Comparison of ENCODE assay signal across 10 cellular contexts in genomic region chr4:107757860-107758476, GRCh38. TPM values are rescaled to one million over a fixed set of nuclear protein-coding genes. Genes with fewer than 3 reads are reported as not detected.
DNase-seq lines count a peak whose midpoint lies in the region; ATAC-seq and TF ChIP-seq lines count a peak whose summit lies in the region.
"Had no signal": no experiment of that assay in that cellular context is flagged by ENCODE, and none has a peak within 500 bp of the region (broad histone marks: within the 10 kb centered on the region; RNA-seq: fewer than 3 reads in every experiment).

No MANE protein-coding gene starts in this region.

- intact Hi-C loops in uterus (cut with DNase I; ENCODE audit: low total_unique reads): loop anchor here (5.0 kb wide), 1 partner anchor 154 kb away; no protein-coding TSS in a partner anchor

- no peak for ATAC-seq in GM19324 (IDR thresholded peaks at IDR 0.05; ENCODE audit: low FRiP score, unreplicated experiment)
- ATAC-seq: naive thymus-derived CD8-positive, alpha-beta T cell had no signal

- H3K27ac ChIP-seq in SU-DHL-6 (ENCODE audit: low read depth, low read length): no peak overlapping the region
- H3K27ac ChIP-seq in hepatocyte: no peak overlapping the region
- no peak overlapping the region for H3K27ac ChIP-seq in uterus
- H3K27ac ChIP-seq: SK-N-MC had no signal

- H4K20me1 ChIP-seq in SU-DHL-6 (ENCODE audit: low read depth, low read length) (no peaks in the 10 kb centered on the region), hepatocyte (ENCODE audit: insufficient read depth, poor library complexity, severe bottlenecking) (no peaks in the 10 kb centered on the region)

- H3K79me2 ChIP-seq in SU-DHL-6 (ENCODE audit: insufficient read depth, low read length) (no peaks in the 10 kb centered on the region), hepatocyte (no peaks in the 10 kb centered on the region)

- TF ChIP-seq CTCF in SU-DHL-6 (IDR thresholded peaks at IDR 0.05; ENCODE audit: insufficient read depth, low read length, poor library complexity, severe bottlenecking): peak; percentile 25
- TF ChIP-seq CTCF in hepatocyte (IDR thresholded peaks at IDR 0.05; ENCODE audit: poor library complexity): peak; percentile 67
- peak; percentile 47 to 63 (median 57) for TF ChIP-seq CTCF in uterus (IDR thresholded peaks at IDR 0.05)

- no peaks in the 10 kb centered on the region for H3F3A ChIP-seq in SU-DHL-6 (ENCODE audit: insufficient read depth)

- no peak for TF ChIP-seq POLR2A in uterus (IDR thresholded peaks at IDR 0.05)

- H3K4me1 ChIP-seq in hepatocyte (ENCODE audit: insufficient read depth) (no peaks in the 10 kb centered on the region), uterus (no peaks in the 10 kb centered on the region)

- DNase-seq in G401 (ENCODE audit: low spot score): peak; percentile 55
- DNase-seq in HS-5 (ENCODE audit: low read depth): peak; percentile 25
- peak; percentile 43 for DNase-seq in hepatocyte (ENCODE audit: low spot score)
- no peak for DNase-seq in uterus
- DNase-seq in ureter (ENCODE audit: low spot score): no peak
- no peak for DNase-seq in activated naive CD4-positive, alpha-beta T cell treated with Interleukin-2 at 50 U/mL for 16 hours

- H3K27me3 ChIP-seq in SU-DHL-6 (ENCODE audit: low read length): no peaks in the 10 kb centered on the region
- no peaks in the 10 kb centered on the region for H3K27me3 ChIP-seq in hepatocyte
- no peaks in the 10 kb centered on the region for H3K27me3 ChIP-seq in uterus

- no peaks in the 10 kb centered on the region for H3K36me3 ChIP-seq in SU-DHL-6 (ENCODE audit: low read length)
- no peaks in the 10 kb centered on the region for H3K36me3 ChIP-seq in hepatocyte (replicated peaks; ENCODE audit: insufficient read depth, low read depth)
- H3K36me3 ChIP-seq in uterus: no peaks in the 10 kb centered on the region

- H3K9me3 ChIP-seq in SU-DHL-6 (ENCODE audit: insufficient read depth, low read length) (no peaks in the 10 kb centered on the region), hepatocyte (ENCODE audit: low read depth) (no peaks in the 10 kb centered on the region), uterus (no peaks in the 10 kb centered on the region)

- WGBS in hepatocyte (ENCODE audit: low lambda C conversion rate, missing lambda C conversion rate): 52% methylated on average over 2 of the region's 2 CpGs

- no peak overlapping the region for H3K9ac ChIP-seq in SU-DHL-6 (ENCODE audit: low read length)

- no peak overlapping the region for H2AFZ ChIP-seq in SU-DHL-6 (ENCODE audit: low read depth, low read length, severe bottlenecking)
- no peak overlapping the region for H2AFZ ChIP-seq in hepatocyte

- no peak overlapping the region for H3K4me3 ChIP-seq in SU-DHL-6 (ENCODE audit: insufficient read depth, low read length, poor library complexity, severe bottlenecking)
- H3K4me3 ChIP-seq in hepatocyte: no peak overlapping the region
- no peak overlapping the region for H3K4me3 ChIP-seq in uterus
- H3K4me3 ChIP-seq: SK-N-MC had no signal

- in situ Hi-C loops in G401 (cut with HindIII; ENCODE audit: low sequenced_read_pairs): no loop called here

- H3K4me2 ChIP-seq in SU-DHL-6 (ENCODE audit: low read depth, low read length, poor library complexity, severe bottlenecking): no peak overlapping the region
- no peak overlapping the region for H3K4me2 ChIP-seq in hepatocyte

- H3K9me2 ChIP-seq in SU-DHL-6 (replicated peaks; ENCODE audit: insufficient read depth, low read length): no peaks in the 10 kb centered on the region
- no peaks in the 10 kb centered on the region for H3K9me2 ChIP-seq in hepatocyte (replicated peaks; ENCODE audit: insufficient read depth)

RNA-seq across cellular contexts. Expression of gene PAPSS1, which starts 37.9 kb away (rescaled TPM):
- 13.8 and 23.8 TPM in 2 replicates for total RNA-seq in G401 (2014; rRNA removed; shearing (Covaris generic))
- total RNA-seq in hepatocyte (103 TPM in 2 replicates), uterus (10 to 100 TPM; 17.4 to 81.8 (median 25.9) TPM), ureter (44.7 TPM)
- 102 and 107 TPM in 2 replicates for polyA plus RNA-seq in hepatocyte

Comparison
In these comparisons a context has a peak if more than half of its experiments do, and no peak if none do; other contexts are left out.
1. DNase-seq: peak in G401 (single experiment), HS-5 (single experiment) and hepatocyte (single experiment); none in uterus (0 of 2), ureter (single experiment) and activated naive CD4-positive, alpha-beta T cell treated with Interleukin-2 at 50 U/mL for 16 hours (single experiment).
2. Peak in every context shown above with its lines, with median percentiles within 50 percentile points of each other: CTCF ChIP-seq.